ENCODE assay signal across 17 cellular contexts in genomic region chr21:34962136-34962535, GRCh38.
DNase-seq lines count a peak whose midpoint lies in the region; ATAC-seq lines count a peak whose summit lies in the region.
"Had no signal": no experiment of that assay in that cellular context is flagged by ENCODE, and none has a peak within 500 bp of the region (broad histone marks: within the 10 kb centered on the region; RNA-seq: fewer than 3 reads in every experiment).

No MANE protein-coding gene starts in this region.

- H4K20me1 ChIP-seq in BLaER1: peaks cover 93% of the 10 kb centered on the region

- no peaks in the 10 kb centered on the region for H3K27me3 Mint-ChIP-seq in activated CD4-positive, alpha-beta T cell treated with anti-CD3 and anti-CD28 coated beads for 36 hours

- H3K4me3 ChIP-seq in BLaER1 (no peak overlapping the region), SJSA1 (no peak overlapping the region)
- H3K4me3 ChIP-seq in effector memory CD4-positive, alpha-beta T cell (ENCODE audit: insufficient read depth, low read depth, low read length, poor library complexity, severe bottlenecking): peak overlapping the region; percentile 4
- H3K4me3 ChIP-seq: heart left ventricle, MG63 had no signal

- H3K36me3 ChIP-seq in BLaER1 (peaks cover 92% of the 10 kb centered on the region), SJSA1 (0 out of 2 replicates have a peak, but pooled peaks cover 4% of the 10 kb centered on the region)
- H3K36me3 ChIP-seq in effector memory CD4-positive, alpha-beta T cell (ENCODE audit: control insufficient read depth, insufficient read depth, low read length): no peaks in the 10 kb centered on the region
- H3K36me3 ChIP-seq: heart left ventricle, MG63 had no signal

- H3K9me3 Mint-ChIP-seq in activated CD4-positive, alpha-beta T cell treated with anti-CD3 and anti-CD28 coated beads for 36 hours (ENCODE audit: low read depth): no peaks in the 10 kb centered on the region
- H3K9me3 Mint-ChIP-seq: type B pancreatic cell had no signal

- no peak overlapping the region for H3K4me2 ChIP-seq in BLaER1

- H3K9ac ChIP-seq in BLaER1: no peak overlapping the region

- no peaks in the 10 kb centered on the region for H3K27me3 ChIP-seq in BLaER1
- no peaks in the 10 kb centered on the region for H3K27me3 ChIP-seq in SJSA1 (replicated peaks)
- H3K27me3 ChIP-seq in effector memory CD4-positive, alpha-beta T cell (replicated peaks; ENCODE audit: control insufficient read depth, insufficient read depth, low read length, poor library complexity, severe bottlenecking): no peaks in the 10 kb centered on the region
- H3K27me3 ChIP-seq: MG63 had no signal

- H3K9me3 ChIP-seq in BLaER1: peaks cover 32% of the 10 kb centered on the region
- H3K9me3 ChIP-seq in SJSA1 (replicated peaks): no peaks in the 10 kb centered on the region
- no peaks in the 10 kb centered on the region for H3K9me3 ChIP-seq in effector memory CD4-positive, alpha-beta T cell (ENCODE audit: control insufficient read depth, low read length)
- H3K9me3 ChIP-seq: Caco-2, heart left ventricle, MG63 had no signal

- POLR2A ChIA-PET in activated CD4-positive, alpha-beta T cell treated with anti-CD3 and anti-CD28 coated beads for 36 hours (lab: Charles Lee): no interaction called here

- peaks cover 84% of the 10 kb centered on the region for H3K4me1 Mint-ChIP-seq in activated CD4-positive, alpha-beta T cell treated with anti-CD3 and anti-CD28 coated beads for 36 hours

- peaks cover 23% of the 10 kb centered on the region for H3K36me3 Mint-ChIP-seq in activated CD4-positive, alpha-beta T cell treated with anti-CD3 and anti-CD28 coated beads for 36 hours (ENCODE audit: low read depth)
- H3K36me3 Mint-ChIP-seq: type B pancreatic cell had no signal

- H3K4me1 ChIP-seq in BLaER1: peaks cover 45% of the 10 kb centered on the region
- H3K4me1 ChIP-seq in SJSA1 (replicated peaks): peaks cover 51% of the 10 kb centered on the region
- peaks cover 17% of the 10 kb centered on the region for H3K4me1 ChIP-seq in effector memory CD4-positive, alpha-beta T cell (ENCODE audit: control insufficient read depth, insufficient read depth, low read length, poor library complexity, severe bottlenecking)
- H3K4me1 ChIP-seq: Caco-2, heart left ventricle had no signal

- H3K27ac ChIP-seq in BLaER1 (0 out of 2 replicates have a peak overlapping the region, but pooled peaks have one; percentile 1), SJSA1 (0 out of 2 replicates have a peak overlapping the region, but pooled peaks have one; percentile 30)
- no peak overlapping the region for H3K27ac ChIP-seq in effector memory CD4-positive, alpha-beta T cell (ENCODE audit: insufficient read depth, low read length, poor library complexity, severe bottlenecking)
- H3K27ac ChIP-seq: heart left ventricle had no signal

- DNase-seq in activated CD4-positive, alpha-beta T cell treated with anti-CD3 and anti-CD28 coated beads for 36 hours: no peak
- DNase-seq in activated CD4-positive, alpha-beta T cell treated with anti-CD3 and anti-CD28 coated beads for 1 hour: no peak
- DNase-seq in SJSA1 (ENCODE audit: low read depth in 1 of 2, low spot score in 2 of 2) (no peak), NCI-H1694 (lab: John Stamatoyannopoulos, UW) (no peak), superior temporal gyrus (ENCODE audit: extremely low spot score) (no peak)
- DNase-seq in effector memory CD4-positive, alpha-beta T cell: no peak
- DNase-seq in effector CD4-positive, alpha-beta T cell: no peak
- DNase-seq: Caco-2, DMS79, heart left ventricle, MG63, NCI-H2081, NCI-H345, NCI-H82, occipital lobe had no signal

- CTCF ChIA-PET in activated CD4-positive, alpha-beta T cell treated with anti-CD3 and anti-CD28 coated beads for 36 hours (lab: Charles Lee): interaction anchor here (1.0 to 3.5 kb wide), 3 partner anchors 15 to 60 kb away, joined by 3 to 25 read pairs (median 5); no protein-coding TSS in a partner anchor

- intact Hi-C loops in activated CD4-positive, alpha-beta T cell treated with anti-CD3 and anti-CD28 coated beads for 36 hours (cut with DNase I, micrococcal nuclease): no loop called here

- no peak for ATAC-seq in activated CD4-positive, alpha-beta T cell treated with anti-CD3 and anti-CD28 coated beads for 36 hours
- ATAC-seq: heart left ventricle had no signal

- H3K4me3 Mint-ChIP-seq in activated CD4-positive, alpha-beta T cell treated with anti-CD3 and anti-CD28 coated beads for 36 hours: peak overlapping the region; percentile 52
- H3K4me3 Mint-ChIP-seq: type B pancreatic cell had no signal

- H3K27ac Mint-ChIP-seq in activated CD4-positive, alpha-beta T cell treated with anti-CD3 and anti-CD28 coated beads for 36 hours: peak overlapping the region; percentile 97
- H3K27ac Mint-ChIP-seq: type B pancreatic cell had no signal
